In genomic region chr1:78607334-78607927, GRCh38 we compare ENCODE assay signal across 8 cellular contexts. TPM values are rescaled to one million over a fixed set of nuclear protein-coding genes. Genes with fewer than 3 reads are reported as not detected.
DNase-seq lines count a peak whose midpoint lies in the region; ATAC-seq, FAIRE-seq and TF ChIP-seq lines count a peak whose summit lies in the region.

No MANE protein-coding gene starts in this region.

- H3K4me1 Mint-ChIP-seq in activated naive CD8-positive, alpha-beta T cell treated with anti-CD3 and anti-CD28 coated beads for 36 hours, result peaks cover 3% of the 10 kb centered on the region
- no peaks in the 10 kb centered on the region for H3K4me1 Mint-ChIP-seq in activated T-helper 17 cell treated with anti-CD3 and anti-CD28 coated beads, Interleukin-2, amount 50 U/mL, for 72 hours

- ATAC-seq in GM18520 (IDR thresholded peaks at IDR 0.05; ENCODE audit: unreplicated experiment) (no peak), GM19351 (IDR thresholded peaks at IDR 0.05; ENCODE audit: unreplicated experiment) (no peak)
- no peak for ATAC-seq in activated T-helper 17 cell treated with anti-CD3 and anti-CD28 coated beads, Interleukin-2, amount 50 U/mL, for 72 hours (replicated peaks)

- POLR2A ChIA-PET in HEK293T (lab: Yijun Ruan, JAX), result no interaction called here

- CTCF ChIA-PET in HEK293T (lab: Yijun Ruan, JAX), result interaction anchor here (0.6 to 2.1 kb wide), 7 partner anchors 10 to 476 kb away, joined by 3 to 8 read pairs (median 5); no protein-coding TSS in a partner anchor

- no peaks in the 10 kb centered on the region for H3K27me3 Mint-ChIP-seq in activated naive CD8-positive, alpha-beta T cell treated with anti-CD3 and anti-CD28 coated beads for 36 hours
- H3K27me3 Mint-ChIP-seq in activated T-helper 17 cell treated with anti-CD3 and anti-CD28 coated beads, Interleukin-2, amount 50 U/mL, for 72 hours, result no peaks in the 10 kb centered on the region

- TF ChIP-seq CTCF in AG09309 (IDR thresholded peaks at IDR 0.05; ENCODE audit: control insufficient read depth, insufficient read depth, low read depth, low read length, missing control alignments), result peak; percentile 45

- DNase-seq in AG09309 (ENCODE audit: low read depth), result no peak
- peak; percentile 22 for DNase-seq in HEK293T (ENCODE audit: extremely low spot score)
- DNase-seq in SKM-1 (lab: John Stamatoyannopoulos, UW; ENCODE audit: unreplicated experiment), result peak; percentile 38
- DNase-seq in activated naive CD8-positive, alpha-beta T cell treated with anti-CD3 and anti-CD28 coated beads for 36 hours, result no peak

- no peaks in the 10 kb centered on the region for H3K9me3 Mint-ChIP-seq in activated naive CD8-positive, alpha-beta T cell treated with anti-CD3 and anti-CD28 coated beads for 36 hours
- no peaks in the 10 kb centered on the region for H3K9me3 Mint-ChIP-seq in activated T-helper 17 cell treated with anti-CD3 and anti-CD28 coated beads, Interleukin-2, amount 50 U/mL, for 72 hours

- H3K27ac Mint-ChIP-seq in activated naive CD8-positive, alpha-beta T cell treated with anti-CD3 and anti-CD28 coated beads for 36 hours, result no peak overlapping the region
- no peak overlapping the region for H3K27ac Mint-ChIP-seq in activated T-helper 17 cell treated with anti-CD3 and anti-CD28 coated beads, Interleukin-2, amount 50 U/mL, for 72 hours

- H3K4me3 Mint-ChIP-seq in activated naive CD8-positive, alpha-beta T cell treated with anti-CD3 and anti-CD28 coated beads for 36 hours, result no peak overlapping the region
- H3K4me3 Mint-ChIP-seq in activated T-helper 17 cell treated with anti-CD3 and anti-CD28 coated beads, Interleukin-2, amount 50 U/mL, for 72 hours, result no peak overlapping the region

- FAIRE-seq in islet of Langerhans (lab: Jason Lieb, UNC), result peak; percentile 96

- H3K4me3 ChIP-seq in AG09309 (ENCODE audit: control insufficient read depth, low read depth, low read length), result no peak overlapping the region

- no peaks in the 10 kb centered on the region for H3K36me3 Mint-ChIP-seq in activated naive CD8-positive, alpha-beta T cell treated with anti-CD3 and anti-CD28 coated beads for 36 hours
- no peaks in the 10 kb centered on the region for H3K36me3 Mint-ChIP-seq in activated T-helper 17 cell treated with anti-CD3 and anti-CD28 coated beads, Interleukin-2, amount 50 U/mL, for 72 hours (ENCODE audit: low read depth)

TF ChIP-seq in HEK293T, 16 proteins besides CTCF, POLR2A, EP300 and RAD21:
- TF ChIP-seq ELF4 (IDR thresholded peaks at IDR 0.05), result no peak
- no peak for TF ChIP-seq TARDBP (IDR thresholded peaks at IDR 0.05)
- no peak for TF ChIP-seq FOXM1 (IDR thresholded peaks at IDR 0.05; ENCODE audit: borderline replicate concordance)
- no peak for TF ChIP-seq CTBP1 (IDR thresholded peaks at IDR 0.05; ENCODE audit: borderline replicate concordance)
- TF ChIP-seq SUZ12 (IDR thresholded peaks at IDR 0.05), result no peak
- no peak for TF ChIP-seq FOXK2 (IDR thresholded peaks at IDR 0.05)
- no peak for TF ChIP-seq LEF1 (IDR thresholded peaks at IDR 0.05; ENCODE audit: borderline replicate concordance)
- no peak for TF ChIP-seq FOXA1 (IDR thresholded peaks at IDR 0.05)
- no peak for TF ChIP-seq L3MBTL2 (conservative IDR thresholded peaks at IDR 0.05)
- no peak for TF ChIP-seq ARNT (IDR thresholded peaks at IDR 0.05)
- no peak for TF ChIP-seq SP1 (IDR thresholded peaks at IDR 0.05)
- no peak for TF ChIP-seq ZNF384 (IDR thresholded peaks at IDR 0.05)
- no peak for TF ChIP-seq NFRKB (IDR thresholded peaks at IDR 0.05)
- TF ChIP-seq BHLHE40 (IDR thresholded peaks at IDR 0.05; ENCODE audit: borderline replicate concordance), result no peak

RNA-seq across cellular contexts. Expression of gene IFI44L, which starts 12.8 kb away (rescaled TPM):
- 10 to 100 TPM; 38.5 to 38.6 TPM for total RNA-seq in activated naive CD8-positive, alpha-beta T cell treated with anti-CD3 and anti-CD28 coated beads for 36 hours
- 1 to 10 TPM; 3.4 to 4.1 TPM for total RNA-seq in activated T-helper 17 cell treated with anti-CD3 and anti-CD28 coated beads, Interleukin-2, amount 50 U/mL, for 72 hours

RNA-seq across cellular contexts. Expression of gene IFI44, which starts 42.2 kb away (rescaled TPM):
- total RNA-seq in activated naive CD8-positive, alpha-beta T cell treated with anti-CD3 and anti-CD28 coated beads for 36 hours, result 10 to 100 TPM; 40.8 to 45.2 TPM
- total RNA-seq in activated T-helper 17 cell treated with anti-CD3 and anti-CD28 coated beads, Interleukin-2, amount 50 U/mL, for 72 hours, result 10 to 100 TPM; 22.8 to 25.8 TPM

Comparison
In these comparisons a context has a peak if more than half of its experiments do, and no peak if none do; other contexts are left out.
1. DNase-seq: peak in HEK293T (single experiment) and SKM-1 (single experiment); none in AG09309 (single experiment) and activated naive CD8-positive, alpha-beta T cell treated with anti-CD3 and anti-CD28 coated beads for 36 hours (single experiment).
2. RNA of gene IFI44L, which starts 12.8 kb away (total RNA-seq): 38.5 to 38.6 TPM in activated naive CD8-positive, alpha-beta T cell treated with anti-CD3 and anti-CD28 coated beads for 36 hours; 3.4 to 4.1 TPM in activated T-helper 17 cell treated with anti-CD3 and anti-CD28 coated beads, Interleukin-2, amount 50 U/mL, for 72 hours; every median in the first group is over 4 times any median in the second.